Comparison of ENCODE assay signal across 8 cellular contexts in the genomic region with DNA sequence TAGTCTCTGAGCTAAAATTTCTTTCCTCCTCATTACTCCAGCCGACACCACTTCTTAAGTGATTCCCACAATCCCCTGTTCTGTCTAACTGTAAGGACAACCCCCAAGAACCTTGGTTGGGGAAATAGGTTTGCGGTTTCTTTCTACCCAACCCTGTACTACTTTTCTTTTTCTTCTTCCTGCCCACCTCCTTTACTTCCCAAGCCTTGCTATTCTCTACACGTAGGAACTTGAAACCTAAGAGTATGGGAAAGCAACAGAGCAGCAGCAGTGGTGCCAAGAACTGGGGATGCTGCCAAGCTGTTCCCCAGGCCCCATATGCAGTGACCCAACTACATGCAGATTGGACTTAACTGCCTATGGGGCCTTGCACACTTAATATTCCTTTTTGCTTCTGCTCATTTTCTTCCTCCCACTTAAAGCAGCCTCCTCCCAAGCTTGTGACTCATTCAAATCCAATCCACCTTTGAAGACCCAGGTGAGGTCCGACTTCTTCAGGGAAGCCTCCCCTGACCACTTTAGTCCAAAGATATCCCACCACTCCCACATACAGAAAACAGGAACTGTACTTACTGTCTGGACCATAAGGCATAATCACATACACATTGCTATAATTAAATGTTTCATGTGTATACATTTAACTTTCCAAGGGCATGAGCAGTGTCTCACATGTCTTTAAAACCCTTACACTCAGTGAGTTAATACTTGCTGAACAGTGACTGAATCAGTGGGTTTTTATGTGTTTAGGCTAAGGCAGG. TPM values are rescaled to one million over a fixed set of nuclear protein-coding genes. Genes with fewer than 3 reads are reported as not detected.
DNase-seq lines count a peak whose midpoint lies in the region; ATAC-seq and TF ChIP-seq lines count a peak whose summit lies in the region.

No MANE protein-coding gene starts in this region.

- H3K4me3 ChIP-seq in WERI-Rb-1 (ENCODE audit: low read depth, low read length) (peak overlapping the region; percentile 62), iPS-15b (ENCODE audit: low read depth, low read length) (peak overlapping the region; percentile 61)

- no peak overlapping the region for H3K27ac ChIP-seq in WERI-Rb-1

- H3K9ac ChIP-seq in iPS-15b (ENCODE audit: low read depth, low read length) = no peak overlapping the region

- H3K27me3 ChIP-seq in WERI-Rb-1 (ENCODE audit: insufficient read depth, low read depth, severe bottlenecking) (no peaks in the 10 kb centered on the region), iPS-15b (ENCODE audit: control insufficient read depth, insufficient read depth, low read length) (no peaks in the 10 kb centered on the region)

- H3K9me3 Mint-ChIP-seq in activated naive CD4-positive, alpha-beta T cell treated with anti-CD3 and anti-CD28 coated beads for 36 hours = no peaks in the 10 kb centered on the region
- peaks cover 3% of the 10 kb centered on the region for H3K9me3 Mint-ChIP-seq in type B pancreatic cell

- H3K36me3 Mint-ChIP-seq in activated naive CD4-positive, alpha-beta T cell treated with anti-CD3 and anti-CD28 coated beads for 36 hours (ENCODE audit: low read depth) = peaks cover 34% of the 10 kb centered on the region
- peaks cover 9% of the 10 kb centered on the region for H3K36me3 Mint-ChIP-seq in type B pancreatic cell

- intact Hi-C loops in activated naive CD4-positive, alpha-beta T cell treated with anti-CD3 and anti-CD28 coated beads for 36 hours (cut with micrococcal nuclease) = loop anchor here (5.0 kb wide), 1 partner anchor 821 kb away; the partner anchor contains the start of gene APEX2

- H3K9me3 ChIP-seq in WERI-Rb-1 (ENCODE audit: severe bottlenecking) (no peaks in the 10 kb centered on the region), iPS-15b (ENCODE audit: control insufficient read depth, insufficient read depth, low read length) (no peaks in the 10 kb centered on the region)

- peak overlapping the region; percentile 75 for H3K4me3 Mint-ChIP-seq in activated naive CD4-positive, alpha-beta T cell treated with anti-CD3 and anti-CD28 coated beads for 36 hours
- H3K4me3 Mint-ChIP-seq in type B pancreatic cell = peak overlapping the region; percentile 84

- no peak for ATAC-seq in HG03342 (IDR thresholded peaks at IDR 0.05; ENCODE audit: unreplicated experiment)

- CTCF ChIA-PET in activated naive CD4-positive, alpha-beta T cell treated with anti-CD3 and anti-CD28 coated beads for 36 hours (lab: Charles Lee) = no interaction called here

- TF ChIP-seq CTCF in WERI-Rb-1 (IDR thresholded peaks at IDR 0.05; ENCODE audit: low read depth, low read length) (no peak), type B pancreatic cell (conservative IDR thresholded peaks at IDR 0.05) (no peak)

- peaks cover 6% of the 10 kb centered on the region; the same call in 1 of the 2 replicates for H3K36me3 ChIP-seq in WERI-Rb-1
- H3K36me3 ChIP-seq in iPS-15b (ENCODE audit: control insufficient read depth, insufficient read depth, low read length) = no peaks in the 10 kb centered on the region

- no peak for DNase-seq in activated naive CD4-positive, alpha-beta T cell treated with anti-CD3 and anti-CD28 coated beads for 36 hours
- no peak for DNase-seq in activated naive CD4-positive, alpha-beta T cell (lab: John Stamatoyannopoulos, UW)
- no peak for DNase-seq in WERI-Rb-1
- DNase-seq in type B pancreatic cell (ENCODE audit: extremely low spot score, unreplicated experiment) = no peak
- no peak for DNase-seq in SW 1271 (lab: John Stamatoyannopoulos, UW)
- no peak for DNase-seq in stimulated activated naive CD4-positive, alpha-beta T cell treated with Interleukin-2 at 50 U/mL for 16 hours (lab: John Stamatoyannopoulos, UW)

- H3K27ac Mint-ChIP-seq in activated naive CD4-positive, alpha-beta T cell treated with anti-CD3 and anti-CD28 coated beads for 36 hours = peak overlapping the region; percentile 75
- peak overlapping the region; percentile 36 for H3K27ac Mint-ChIP-seq in type B pancreatic cell

- no peaks in the 10 kb centered on the region for H3K4me1 ChIP-seq in iPS-15b (ENCODE audit: control insufficient read depth, insufficient read depth, low read length)

- no peaks in the 10 kb centered on the region for H3K27me3 Mint-ChIP-seq in activated naive CD4-positive, alpha-beta T cell treated with anti-CD3 and anti-CD28 coated beads for 36 hours (ENCODE audit: low read depth)
- no peaks in the 10 kb centered on the region for H3K27me3 Mint-ChIP-seq in type B pancreatic cell

- peaks cover 53% of the 10 kb centered on the region for H3K4me1 Mint-ChIP-seq in activated naive CD4-positive, alpha-beta T cell treated with anti-CD3 and anti-CD28 coated beads for 36 hours (ENCODE audit: low read depth)
- peaks cover 31% of the 10 kb centered on the region for H3K4me1 Mint-ChIP-seq in type B pancreatic cell (ENCODE audit: unreplicated experiment)

RNA-seq across cellular contexts. Expression of gene FAM120C, which starts 1.7 kb away (rescaled TPM):
- 1 to 10 TPM; 4.3 to 5.9 TPM for total RNA-seq in activated naive CD4-positive, alpha-beta T cell treated with anti-CD3 and anti-CD28 coated beads for 36 hours
- total RNA-seq in type B pancreatic cell (ENCODE audit: low replicate concordance) = 6.4 and 12.7 TPM in 2 replicates
